ENCODE assay signal across 29 cellular contexts in the genomic region with DNA sequence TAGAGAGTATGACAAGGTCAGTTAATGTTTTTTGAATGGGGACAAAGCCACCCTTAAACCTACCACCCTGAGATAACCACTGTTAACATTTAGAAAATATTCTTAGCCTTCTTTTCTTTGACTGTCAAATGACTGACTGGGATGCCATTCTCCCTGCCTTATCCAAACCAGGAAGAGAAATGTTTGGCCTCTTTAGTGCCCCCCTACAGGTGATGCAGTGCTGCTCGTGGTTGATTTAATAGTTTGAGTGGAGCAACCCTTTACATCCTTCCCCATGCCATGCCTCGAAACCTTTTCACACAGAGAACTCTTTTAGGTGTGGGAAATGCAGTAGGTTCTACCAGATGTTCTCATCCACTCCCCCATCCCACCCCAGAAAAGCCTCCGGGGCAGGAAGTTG.
"Had no signal": no experiment of that assay in that cellular context is flagged by ENCODE, and none has a peak within 500 bp of the region (broad histone marks: within the 10 kb centered on the region; RNA-seq: fewer than 3 reads in every experiment).

No MANE protein-coding gene starts in this region.

- H3K27me3 ChIP-seq: brain microvascular endothelial cell, dorsolateral prefrontal cortex, gastrocnemius medialis, ovary, stomach, thyroid gland, upper lobe of right lung had no signal

- ATAC-seq: activated T-cell treated with anti-CD3 and anti-CD28 coated beads, Interleukin-2, amount 50 U/mL, for 4 hours; activated T-helper 17 cell treated with anti-CD3 and anti-CD28 coated beads, Interleukin-2, amount 50 U/mL, for 72 hours; gastrocnemius medialis; left colon; naive thymus-derived CD4-positive, alpha-beta T cell; stimulated activated naive B cell treated with anti-CD40 and anti-IgM and Interleukin-4, amounts not matched to agents 10 μg/mL and 1 μg/mL and 100 μg/mL, for 72 hours; upper lobe of right lung had no signal

- H3K9me3 ChIP-seq: gastrocnemius medialis, ovary, prostate gland, thyroid gland, upper lobe of right lung had no signal

- H3K9me3 Mint-ChIP-seq: activated CD4-positive, alpha-beta memory T cell treated with anti-CD3 and anti-CD28 coated beads, Interleukin-2, amount 10 ng/mL, durations not matched to agents 7 days and 5 days; activated CD4-positive, alpha-beta T cell treated with anti-CD3 and anti-CD28 coated beads, Interleukin-2, amount 10 ng/mL, durations not matched to agents 24 days and 14 days; activated T-cell treated with anti-CD3 and anti-CD28 coated beads, Interleukin-2, amount 50 U/mL, for 4 hours; activated T-helper 17 cell treated with anti-CD3 and anti-CD28 coated beads, Interleukin-2, amount 50 U/mL, for 72 hours; stimulated activated naive B cell treated with anti-CD40 and anti-IgM and Interleukin-4, amounts not matched to agents 10 μg/mL and 1 μg/mL and 100 μg/mL, for 72 hours had no signal

- DNase-seq: activated CD4-positive, alpha-beta memory T cell treated with anti-CD3 and anti-CD28 coated beads, Interleukin-2, amount 10 ng/mL, durations not matched to agents 7 days and 5 days; activated CD4-positive, alpha-beta T cell treated with anti-CD3 and anti-CD28 coated beads, Interleukin-2, amount 10 ng/mL, durations not matched to agents 24 days and 14 days; activated CD4-positive, CD25-positive, alpha-beta regulatory T cell treated with anti-CD3 and anti-CD28 coated beads, Interleukin-2, amount 50 U/mL, for 72 hours; activated CD8-positive, alpha-beta memory T cell treated with anti-CD3 and anti-CD28 coated beads, Interleukin-2, amount 50 U/mL, for 48 hours; activated gamma-delta T cell treated with Interleukin-2 at 50 U/mL for 16 hours; activated naive CD4-positive, alpha-beta T cell treated with anti-CD3 and anti-CD28 coated beads, Interleukin-2, amount 50 U/mL, for 16 hours; activated T-cell treated with anti-CD3 and anti-CD28 coated beads, Interleukin-2, amount 50 U/mL, for 4 hours; amniotic stem cell; brain microvascular endothelial cell; dorsolateral prefrontal cortex; effector memory CD4-positive, alpha-beta T cell; erythroblast; gastrocnemius medialis; glutamatergic neuron; left colon; mammary epithelial cell; naive thymus-derived CD4-positive, alpha-beta T cell; ovary; retina; stimulated activated CD4-positive, alpha-beta T cell treated with anti-CD3 and anti-CD28 coated beads, Interleukin-2, amount 100 ng/mL, for 24 hours; stimulated activated naive B cell treated with anti-CD40 and anti-IgM and Interleukin-4, amounts not matched to agents 10 μg/mL and 1 μg/mL and 100 μg/mL, for 72 hours; stomach; thyroid gland; upper lobe of right lung had no signal

- H3K4me3 ChIP-seq: coronary artery, dorsolateral prefrontal cortex, gastrocnemius medialis, ovary, prostate gland, smooth muscle cell, stomach, thyroid gland, upper lobe of right lung had no signal

- H3K36me3 Mint-ChIP-seq: naive thymus-derived CD4-positive, alpha-beta T cell had no signal

- H3K4me1 Mint-ChIP-seq: activated CD4-positive, alpha-beta memory T cell treated with anti-CD3 and anti-CD28 coated beads, Interleukin-2, amount 10 ng/mL, durations not matched to agents 7 days and 5 days; activated T-helper 17 cell treated with anti-CD3 and anti-CD28 coated beads, Interleukin-2, amount 50 U/mL, for 72 hours had no signal

- H3K4me1 ChIP-seq: prostate gland, thyroid gland, upper lobe of right lung had no signal

- H3K27ac Mint-ChIP-seq: activated CD4-positive, alpha-beta memory T cell treated with anti-CD3 and anti-CD28 coated beads, Interleukin-2, amount 10 ng/mL, durations not matched to agents 7 days and 5 days; activated CD4-positive, alpha-beta T cell treated with anti-CD3 and anti-CD28 coated beads, Interleukin-2, amount 10 ng/mL, durations not matched to agents 24 days and 14 days; activated T-helper 17 cell treated with anti-CD3 and anti-CD28 coated beads, Interleukin-2, amount 50 U/mL, for 72 hours; naive thymus-derived CD4-positive, alpha-beta T cell; stimulated activated naive B cell treated with anti-CD40 and anti-IgM and Interleukin-4, amounts not matched to agents 10 μg/mL and 1 μg/mL and 100 μg/mL, for 72 hours had no signal

- H3K36me3 ChIP-seq: brain microvascular endothelial cell, gastrocnemius medialis, ovary, prostate gland, thyroid gland, upper lobe of right lung had no signal

- H3K4me3 Mint-ChIP-seq: activated CD4-positive, alpha-beta memory T cell treated with anti-CD3 and anti-CD28 coated beads, Interleukin-2, amount 10 ng/mL, durations not matched to agents 7 days and 5 days; activated CD4-positive, alpha-beta T cell treated with anti-CD3 and anti-CD28 coated beads, Interleukin-2, amount 10 ng/mL, durations not matched to agents 24 days and 14 days; activated T-cell treated with anti-CD3 and anti-CD28 coated beads, Interleukin-2, amount 50 U/mL, for 4 hours; activated T-helper 17 cell treated with anti-CD3 and anti-CD28 coated beads, Interleukin-2, amount 50 U/mL, for 72 hours; naive thymus-derived CD4-positive, alpha-beta T cell; stimulated activated naive B cell treated with anti-CD40 and anti-IgM and Interleukin-4, amounts not matched to agents 10 μg/mL and 1 μg/mL and 100 μg/mL, for 72 hours had no signal

- H3K27ac ChIP-seq: brain microvascular endothelial cell, coronary artery, dorsolateral prefrontal cortex, gastrocnemius medialis, ovary, prostate gland, stomach, thyroid gland, upper lobe of right lung, VCaP had no signal
